In the genomic region with DNA sequence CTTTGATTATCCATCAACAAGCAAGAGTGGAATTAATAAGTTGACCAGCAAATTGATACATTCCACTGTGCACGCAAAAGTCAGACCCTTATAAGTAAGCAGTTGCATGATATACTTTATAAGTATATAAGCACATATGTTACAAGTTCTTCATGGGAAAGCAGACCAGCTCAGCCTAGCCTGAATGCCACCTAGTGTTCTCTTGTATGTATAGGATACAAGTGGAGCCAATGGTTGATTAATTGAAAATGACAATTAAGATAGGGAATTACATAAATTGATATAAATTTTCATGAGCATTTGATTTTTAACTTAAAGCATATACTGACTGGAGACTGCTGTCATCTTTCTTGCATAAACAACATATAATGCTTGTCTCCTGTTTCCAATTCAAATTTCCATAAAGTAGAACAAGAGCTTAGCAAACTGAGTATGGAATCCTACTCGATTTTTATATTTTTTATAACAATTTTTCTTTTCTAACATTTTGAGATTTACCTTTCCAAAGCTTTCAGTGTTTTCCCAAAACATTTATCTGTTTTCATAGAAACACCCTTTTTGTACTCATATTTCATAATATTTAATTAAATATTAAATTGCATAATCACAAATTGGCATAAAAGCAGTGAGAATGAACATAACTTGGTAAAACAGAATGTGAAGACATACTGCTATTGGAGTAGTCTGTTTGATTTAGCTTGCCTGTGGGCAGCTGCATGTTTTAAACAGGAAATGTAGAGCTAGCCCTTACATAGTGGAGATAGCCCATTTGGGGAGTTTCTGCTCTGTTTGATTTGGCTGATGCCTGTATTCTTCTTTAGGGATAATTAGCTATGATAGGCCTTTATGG, we compare ENCODE assay signal across 8 cellular contexts.
A peak's percentile ranks its signal among the peaks of the same experiment; 100 is the strongest.
DNase-seq lines count a peak whose midpoint lies in the region; ATAC-seq and TF ChIP-seq lines count a peak whose summit lies in the region.

No MANE protein-coding gene starts in this region.

- CTCF ChIA-PET in IMR-90 (lab: Yijun Ruan, JAX), result interaction anchor here (0.6 to 1.4 kb wide), 3 partner anchors 10 to 892 kb away, joined by 3 read pairs; no protein-coding TSS in a partner anchor

- no peak for TF ChIP-seq POLR2A in IMR-90 (IDR thresholded peaks at IDR 0.05; ENCODE audit: low read depth, low read length)

- no peak overlapping the region for H2BK20ac ChIP-seq in IMR-90 (ENCODE audit: low read depth, low read length)

- H3K23ac ChIP-seq in IMR-90 (ENCODE audit: low read depth, low read length), result no peak overlapping the region

- H3K9ac ChIP-seq in IMR-90 (ENCODE audit: low read depth, low read length) (no peak overlapping the region), SK-N-MC (ENCODE audit: insufficient read length) (no peak overlapping the region)

- H3K36me3 ChIP-seq in IMR-90 (ENCODE audit: control insufficient read depth, insufficient read depth, low read length) (no peaks in the 10 kb centered on the region), SK-N-MC (ENCODE audit: insufficient read depth, low read length) (no peaks in the 10 kb centered on the region)

- H4K20me1 ChIP-seq in IMR-90 (ENCODE audit: insufficient read depth, low read length), result no peaks in the 10 kb centered on the region

- H2BK120ac ChIP-seq in IMR-90 (ENCODE audit: low read depth, low read length), result no peak overlapping the region

- intact Hi-C loops in IMR-90 (cut with micrococcal nuclease), result loop anchor here (1.0 to 10.0 kb wide), 3 partner anchors 61 to 313 kb away; partner anchors contain the start of gene MAGI3

- H2AFZ ChIP-seq in IMR-90 (replicated peaks; ENCODE audit: low read length, poor library complexity), result no peak overlapping the region

- POLR2A ChIA-PET in IMR-90 (lab: Charles Lee; ENCODE audit: unreplicated experiment), result no interaction called here

- WGBS in IMR-90 (ENCODE audit: extremely low coverage in 2 of 2, insufficient read length in 1 of 2), 2 experiments, result 100% methylated on average over 1 of the region's 2 CpGs; no CpG with 5 or more reads in 1 of the 2 experiments

- H4K5ac ChIP-seq in IMR-90 (ENCODE audit: low read depth, low read length), result no peak overlapping the region

- no peak overlapping the region for H2AK9ac ChIP-seq in IMR-90 (replicated peaks; ENCODE audit: low read depth, low read length, poor library complexity)

- no peaks in the 10 kb centered on the region for H3K9me1 ChIP-seq in IMR-90 (ENCODE audit: insufficient read depth, low read length)

- in situ Hi-C loops in IMR-90 (cut with MboI; ENCODE audit: low sequenced_read_pairs), result no loop called here

- peaks cover 9 to 11% of the 10 kb centered on the region in 2 experiments for H3K79me1 ChIP-seq in IMR-90 (ENCODE audit: low read depth in 1 of 2, low read length in 2 of 2)

- H3K4ac ChIP-seq in IMR-90 (ENCODE audit: low read depth, low read length), result no peak overlapping the region

- H4K91ac ChIP-seq in IMR-90 (ENCODE audit: insufficient read depth, low read depth, low read length), result no peak overlapping the region

- no TSS peak for BruUV-seq in IMR-90 (replicated peaks; lab: Mats Ljungman, UMichigan)

- H2BK5ac ChIP-seq in IMR-90 (ENCODE audit: low read depth, low read length, poor library complexity, severe bottlenecking), result no peak overlapping the region

- TF ChIP-seq CTCF in IMR-90 (conservative IDR thresholded peaks at IDR 0.05; ENCODE audit: low read depth, low read length), result peak; percentile 55
- TF ChIP-seq CTCF in retinal pigment epithelial cell (conservative IDR thresholded peaks at IDR 0.05; ENCODE audit: low read depth, low read length), result peak; percentile 71

- H3K9me3 ChIP-seq in IMR-90 (ENCODE audit: control insufficient read depth, insufficient read depth, low read length), result peaks cover 2% of the 10 kb centered on the region; the same call in 1 of the 2 replicates
- H3K9me3 ChIP-seq in SK-N-MC (ENCODE audit: low read depth, low read length), result no peaks in the 10 kb centered on the region

- H4K8ac ChIP-seq in IMR-90 (ENCODE audit: low read depth in 2 of 2, low read length in 2 of 2), result no peak overlapping the region

- TF ChIP-seq RAD21 in IMR-90 (IDR thresholded peaks at IDR 0.05; ENCODE audit: low read length), result peak; percentile 55

- dilution Hi-C loops in IMR-90 (cut with HindIII; ENCODE audit: low sequenced_read_pairs, unreplicated experiment), result no loop called here

- ATAC-seq in IMR-90 (ENCODE audit: low read depth), result peak; percentile 60
- no peak for ATAC-seq in GM21390 (IDR thresholded peaks at IDR 0.05; ENCODE audit: unreplicated experiment)
- no peak for ATAC-seq in HG03439 (IDR thresholded peaks at IDR 0.05; ENCODE audit: unreplicated experiment)

- H3K56ac ChIP-seq in IMR-90 (ENCODE audit: extremely low read depth, insufficient read depth, low read length), result no peak overlapping the region

- no peak overlapping the region for H2BK15ac ChIP-seq in IMR-90 (ENCODE audit: low read depth, low read length)

- no peaks in the 10 kb centered on the region for H3K27me3 ChIP-seq in IMR-90 (ENCODE audit: control insufficient read depth, insufficient read depth, low read length)

- H3K4me3 ChIP-seq in IMR-90 (ENCODE audit: insufficient read depth, low read depth, low read length) (no peak overlapping the region), SK-N-MC (no peak overlapping the region), retinal pigment epithelial cell (ENCODE audit: low read length) (no peak overlapping the region)

- H3K14ac ChIP-seq in IMR-90 (replicated peaks; ENCODE audit: low read depth, low read length), result no peak overlapping the region

- H3K18ac ChIP-seq in IMR-90 (ENCODE audit: low read depth, low read length), result no peak overlapping the region

- H3K4me2 ChIP-seq in IMR-90 (ENCODE audit: low read depth, low read length), result no peak overlapping the region

- H2AK5ac ChIP-seq in IMR-90 (ENCODE audit: low read depth, low read length), result no peak overlapping the region

- no peak overlapping the region for H3K27ac ChIP-seq in IMR-90 (ENCODE audit: insufficient read depth, low read length)
- H3K27ac ChIP-seq in SK-N-MC, result no peak overlapping the region

- H3K4me1 ChIP-seq in IMR-90 (ENCODE audit: control insufficient read depth, insufficient read depth, low read length), result peaks cover 2% of the 10 kb centered on the region

- peak; percentile 32 for DNase-seq in DMS153 treated with DMSO at 0.1 percent for 48 hours (lab: John Stamatoyannopoulos, UW; ENCODE audit: unreplicated experiment)
- DNase-seq in IMR-90, result peak; percentile 66
- peak; percentile 50 for DNase-seq in SK-N-MC (ENCODE audit: low read depth, low spot score)
- DNase-seq in fibroblast of the conjunctiva (ENCODE audit: low read depth), result peak; percentile 52
- no peak for DNase-seq in retinal pigment epithelial cell (ENCODE audit: low read depth)
- no peak for DNase-seq in NCI-H748 treated with DMSO at 0.1 percent for 48 hours (lab: John Stamatoyannopoulos, UW)

TF ChIP-seq in IMR-90, 13 proteins besides CTCF, POLR2A, EP300 and RAD21:
- TF ChIP-seq RCOR1 (IDR thresholded peaks at IDR 0.05; ENCODE audit: insufficient replicate concordance, low read length) (no peak), SMC3 (IDR thresholded peaks at IDR 0.05; ENCODE audit: low read depth, low read length) (peak; percentile 63)

Comparison
In these comparisons a context has a peak if more than half of its experiments do, and no peak if none do; other contexts are left out.
1. DNase-seq: peak in DMS153 treated with DMSO at 0.1 percent for 48 hours (single experiment), IMR-90 (single experiment), SK-N-MC (single experiment) and fibroblast of the conjunctiva (single experiment); none in retinal pigment epithelial cell (single experiment) and NCI-H748 treated with DMSO at 0.1 percent for 48 hours (single experiment).